In the genomic region with DNA sequence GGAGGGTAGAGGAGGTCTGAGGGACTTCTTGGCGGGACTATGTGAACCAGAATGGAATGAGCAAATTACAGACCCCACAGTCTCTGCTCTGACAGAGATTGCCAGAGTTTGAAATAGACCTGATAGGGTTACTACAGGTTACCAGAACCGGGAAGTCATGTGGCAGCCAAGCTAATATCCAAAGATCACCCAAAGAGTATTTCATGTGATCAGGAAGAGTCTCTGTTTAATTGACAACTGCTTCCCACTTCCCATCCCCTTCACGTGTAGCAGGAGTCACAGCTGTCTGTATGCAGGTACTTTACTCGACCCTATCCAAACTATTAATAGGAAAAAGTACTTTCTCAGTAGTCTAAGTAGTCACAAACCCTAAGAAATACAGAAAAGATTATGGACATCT, we compare ENCODE assay signal across 21 cellular contexts.
"Had no signal": no experiment of that assay in that cellular context is flagged by ENCODE, and none has a peak within 500 bp of the region (broad histone marks: within the 10 kb centered on the region; RNA-seq: fewer than 3 reads in every experiment).

No MANE protein-coding gene starts in this region.

- H3K9me3 Mint-ChIP-seq: IgD-negative memory B cell had no signal

- H3K27ac ChIP-seq: SJSA1, SK-N-MC had no signal

- ATAC-seq: K562 had no signal

- H3K9me3 ChIP-seq: SJSA1 had no signal

- H3K4me3 Mint-ChIP-seq: IgD-negative memory B cell had no signal

- H3K4me1 ChIP-seq: SJSA1 had no signal

- H3K4me3 ChIP-seq: K562, SJSA1, SK-N-MC had no signal

- H3K27me3 ChIP-seq: SJSA1 had no signal

- DNase-seq: NCI-H1092, NCI-H1105 treated with DMSO at 0.1 percent for 48 hours, NCI-H1417 treated with DMSO at 0.1 percent for 48 hours, NCI-H146, NCI-H1694 treated with DMSO at 0.1 percent for 48 hours, NCI-H1930, NCI-H2081 treated with DMSO at 0.1 percent for 48 hours, NCI-H2171, NCI-H226, NCI-H446, NCI-H510A, NCI-H524 treated with DMSO at 0.1 percent for 48 hours, NCI-H69, NCI-H774, Right ventricle myocardium superior, RPMI8226, SIG-M5 had no signal

- H3K27me3 Mint-ChIP-seq: IgD-negative memory B cell had no signal
